ENCODE assay signal across 24 cellular contexts in the genomic region with DNA sequence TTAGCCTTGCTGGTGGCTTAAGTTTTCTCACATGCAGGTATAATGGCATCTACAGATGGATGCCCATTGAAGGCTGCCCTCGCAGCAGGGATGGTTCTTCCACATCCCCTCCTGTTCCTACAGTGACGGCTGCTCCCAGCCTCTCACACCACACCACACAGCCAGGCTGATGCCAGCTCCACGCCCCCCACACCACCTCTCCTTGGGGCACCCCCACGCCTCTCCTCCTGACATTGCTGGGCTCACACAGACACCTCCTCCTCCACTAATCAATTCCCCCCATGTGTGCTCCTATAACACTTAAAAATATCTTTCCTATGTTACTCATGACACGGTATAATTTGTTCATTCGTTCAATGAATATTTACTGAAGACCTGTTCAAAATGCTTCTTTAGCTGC.
"Had no signal": no experiment of that assay in that cellular context is flagged by ENCODE, and none has a peak within 500 bp of the region (broad histone marks: within the 10 kb centered on the region; RNA-seq: fewer than 3 reads in every experiment).

No MANE protein-coding gene starts in this region.

- ATAC-seq: heart left ventricle; natural killer cell; pancreas; psoas muscle; stimulated activated effector memory CD8-positive, alpha-beta T cell treated with anti-CD3 and anti-CD28 coated beads, Interleukin-12 subunit alpha, Interleukin-12 subunit beta, amount 100 ng/mL, for 72 hours had no signal

- H3K4me1 ChIP-seq: heart left ventricle, left ventricle myocardium inferior, pancreas, psoas muscle, right lobe of liver, suprapubic skin, upper lobe of left lung had no signal

- H3K27ac Mint-ChIP-seq: immature natural killer cell; mesothelial cell of epicardium; naive B cell; stimulated activated effector memory CD8-positive, alpha-beta T cell treated with anti-CD3 and anti-CD28 coated beads, Interleukin-12 subunit alpha, Interleukin-12 subunit beta, amount 100 ng/mL, for 72 hours; stimulated activated naive CD8-positive, alpha-beta T cell treated with anti-CD3 and anti-CD28 coated beads, Interleukin-15, Interleukin-2, amounts not matched to agents 100 ng/mL and 50 ng/mL, for 24 hours had no signal

- FAIRE-seq: islet of Langerhans, kidney, pancreas, urothelium cell line had no signal

- H3K9me3 Mint-ChIP-seq: immature natural killer cell; mesothelial cell of epicardium; natural killer cell; stimulated activated effector memory CD8-positive, alpha-beta T cell treated with anti-CD3 and anti-CD28 coated beads, Interleukin-12 subunit alpha, Interleukin-12 subunit beta, amount 100 ng/mL, for 72 hours; stimulated activated naive CD8-positive, alpha-beta T cell treated with anti-CD3 and anti-CD28 coated beads, Interleukin-15, Interleukin-2, amounts not matched to agents 100 ng/mL and 50 ng/mL, for 24 hours had no signal

- H3K4me1 Mint-ChIP-seq: mesothelial cell of epicardium; naive B cell; natural killer cell; stimulated activated effector memory CD8-positive, alpha-beta T cell treated with anti-CD3 and anti-CD28 coated beads, Interleukin-12 subunit alpha, Interleukin-12 subunit beta, amount 100 ng/mL, for 72 hours had no signal

- H3K4me3 Mint-ChIP-seq: immature natural killer cell; mesothelial cell of epicardium; naive B cell; natural killer cell; stimulated activated effector memory CD8-positive, alpha-beta T cell treated with anti-CD3 and anti-CD28 coated beads, Interleukin-12 subunit alpha, Interleukin-12 subunit beta, amount 100 ng/mL, for 72 hours; stimulated activated naive CD8-positive, alpha-beta T cell treated with anti-CD3 and anti-CD28 coated beads, Interleukin-15, Interleukin-2, amounts not matched to agents 100 ng/mL and 50 ng/mL, for 24 hours had no signal

- H3K36me3 ChIP-seq: heart left ventricle, left ventricle myocardium inferior, pancreas, right lobe of liver, suprapubic skin, tibial nerve, upper lobe of left lung had no signal

- H3K9me3 ChIP-seq: heart left ventricle, left ventricle myocardium inferior, pancreas, psoas muscle, right lobe of liver, suprapubic skin, tibial nerve, upper lobe of left lung had no signal

- H3K4me3 ChIP-seq: heart left ventricle, left ventricle myocardium inferior, lung, pancreas, psoas muscle, right lobe of liver, smooth muscle cell, suprapubic skin, tibial nerve, upper lobe of left lung had no signal

- DNase-seq: heart left ventricle; hypothalamus; immature natural killer cell; kidney; left ventricle myocardium inferior; mesendoderm; naive B cell; natural killer cell; pancreas; psoas muscle; right lobe of liver; stimulated activated CD4-positive, alpha-beta T cell treated with anti-CD3 and anti-CD28 coated beads, Interleukin-1b, Interleukin-23, amount 100 ng/mL, for 48 hours; stimulated activated CD4-positive, alpha-beta T cell treated with anti-CD3 and anti-CD28 coated beads, Interleukin-4, amount 100 ng/mL, for 1 hour; stimulated activated naive CD4-positive, alpha-beta T cell; upper lobe of left lung had no signal

- H3K27ac ChIP-seq: heart left ventricle, left ventricle myocardium inferior, pancreas, psoas muscle, right lobe of liver, suprapubic skin, tibial nerve, upper lobe of left lung had no signal

- H3K36me3 Mint-ChIP-seq: immature natural killer cell; mesothelial cell of epicardium; natural killer cell; stimulated activated effector memory CD8-positive, alpha-beta T cell treated with anti-CD3 and anti-CD28 coated beads, Interleukin-12 subunit alpha, Interleukin-12 subunit beta, amount 100 ng/mL, for 72 hours had no signal

- H3K27me3 ChIP-seq: pancreas, right lobe of liver, tibial nerve had no signal

- H3K4me2 ChIP-seq: smooth muscle cell had no signal
